ENCODE assay signal across 12 cellular contexts in genomic region chr13:112710855-112711527, GRCh38. TPM values are rescaled to one million over a fixed set of nuclear protein-coding genes. Genes with fewer than 3 reads are reported as not detected.
DNase-seq lines count a peak whose midpoint lies in the region; ATAC-seq, FAIRE-seq and TF ChIP-seq lines count a peak whose summit lies in the region.
"Had no signal": no experiment of that assay in that cellular context is flagged by ENCODE, and none has a peak within 500 bp of the region (broad histone marks: within the 10 kb centered on the region; RNA-seq: fewer than 3 reads in every experiment).

No MANE protein-coding gene starts in this region.

- no peak for FAIRE-seq in K562 (lab: Jason Lieb, UNC)
- FAIRE-seq: GM18507, TTC549 had no signal

- H3K79me2 ChIP-seq in K562 (ENCODE audit: control insufficient read depth, insufficient read depth, low read length) = peaks cover 71% of the 10 kb centered on the region

- H3K9ac ChIP-seq in BLaER1 treated with 17β-estradiol and CSF1 and Interleukin-3, amounts not matched to agents 10 nM and 100 nM = peak overlapping the region in 10 of 11 experiments; percentile 18 to 74 (median 56); a peak in 18 of 22 replicates
- H3K9ac ChIP-seq in K562 (ENCODE audit: insufficient read depth in 1 of 2, low read depth in 2 of 2, low read length in 2 of 2) = peak overlapping the region in 1 of 2 experiments; percentile 41; a peak in 1 of 4 replicates

- in situ Hi-C loops in K562 (cut with MboI) = no loop called here

- no peak for TF ChIP-seq CTCF in K562 (IDR thresholded peaks at IDR 0.05 in 2 of 3, conservative IDR thresholded peaks at IDR 0.05 in 1 of 3; ENCODE audit: insufficient read depth in 2 of 3, low read depth in 1 of 3, low read length in 3 of 3)
- no peak for TF ChIP-seq CTCF in retinal pigment epithelial cell (conservative IDR thresholded peaks at IDR 0.05; ENCODE audit: low read depth, low read length)

- no peak for TF ChIP-seq POLR2A in K562 (conservative IDR thresholded peaks at IDR 0.05)

- peak overlapping the region in 2 of 10 experiments; percentile 13 to 26; a peak in 2 of 20 replicates for H3K4me3 ChIP-seq in BLaER1 treated with 17β-estradiol and CSF1 and Interleukin-3, amounts not matched to agents 10 nM and 100 nM
- H3K4me3 ChIP-seq in K562 = peak overlapping the region; percentile 27; the same call in 1 of the 2 replicates
- H3K4me3 ChIP-seq in right cardiac atrium (ENCODE audit: low read length) = no peak overlapping the region
- peak overlapping the region; percentile 29 for H3K4me3 ChIP-seq in retinal pigment epithelial cell (ENCODE audit: low read length)

- no peak for TF ChIP-seq RAD21 in K562 (CRISPR knock-in tag; conservative IDR thresholded peaks at IDR 0.05 in 1 of 2, IDR thresholded peaks at IDR 0.05 in 1 of 2)

- no peaks in the 10 kb centered on the region for H3K27me3 ChIP-seq in BLaER1 treated with 17β-estradiol and CSF1 and Interleukin-3, amounts not matched to agents 10 nM and 100 nM
- H3K27me3 ChIP-seq in K562 (ENCODE audit: control insufficient read depth in 2 of 2, insufficient read depth in 2 of 2, low read length in 2 of 2) (no peaks in the 10 kb centered on the region), right cardiac atrium (ENCODE audit: control insufficient read depth, insufficient read depth) (no peaks in the 10 kb centered on the region)

- no peak for TF ChIP-seq EP300 in K562 (IDR thresholded peaks at IDR 0.05; ENCODE audit: low read length)

- peaks cover 0 to 5% (median 0%) of the 10 kb centered on the region in 11 experiments; a peak in 2 of 22 replicates for H3K9me3 ChIP-seq in BLaER1 treated with 17β-estradiol and CSF1 and Interleukin-3, amounts not matched to agents 10 nM and 100 nM (replicated peaks in 1 of 11)
- H3K9me3 ChIP-seq in K562 (replicated peaks; ENCODE audit: control insufficient read depth, insufficient read depth, low read depth, low read length) (no peaks in the 10 kb centered on the region), right cardiac atrium (ENCODE audit: control insufficient read depth, low read length) (no peaks in the 10 kb centered on the region)

- no TSS peak for BruUV-seq in K562 (replicated peaks; lab: Mats Ljungman, UMichigan)

- ATAC-seq in K562 (no peak), right cardiac atrium (no peak), GM19328 (IDR thresholded peaks at IDR 0.05; ENCODE audit: unreplicated experiment) (no peak)

- H3K27ac ChIP-seq in BLaER1 treated with 17β-estradiol and CSF1 and Interleukin-3, amounts not matched to agents 10 nM and 100 nM = peak overlapping the region in 10 of 11 experiments; percentile 11 to 83 (median 72); a peak in 19 of 22 replicates
- H3K27ac ChIP-seq in K562 (ENCODE audit: extremely low read depth, low read depth, low read length) (peak overlapping the region; percentile 77), right cardiac atrium (ENCODE audit: low read length) (peak overlapping the region; percentile 96)

- no peak overlapping the region for H2AFZ ChIP-seq in K562 (ENCODE audit: low read depth, low read length)

- H3K36me3 ChIP-seq in BLaER1 treated with 17β-estradiol and CSF1 and Interleukin-3, amounts not matched to agents 10 nM and 100 nM = peaks cover 4 to 23% (median 12%) of the 10 kb centered on the region in 11 experiments; a peak in 17 of 22 replicates
- no peaks in the 10 kb centered on the region; the same call in 2 of the 3 replicates for H3K36me3 ChIP-seq in K562 (ENCODE audit: control insufficient read depth, insufficient read depth, low read length)

- CTCF ChIA-PET in K562 (lab: Yijun Ruan, JAX; ENCODE audit: low intra/inter-chr PET ratio) = no interaction called here

- peaks cover 42 to 49% (median 47%) of the 10 kb centered on the region in 10 experiments for H3K4me1 ChIP-seq in BLaER1 treated with 17β-estradiol and CSF1 and Interleukin-3, amounts not matched to agents 10 nM and 100 nM
- H3K4me1 ChIP-seq in K562 (replicated peaks in 1 of 2; ENCODE audit: control insufficient read depth in 2 of 2, insufficient read depth in 2 of 2, low read length in 2 of 2) = peaks cover 44 to 52% of the 10 kb centered on the region in 2 experiments
- H3K4me1 ChIP-seq in right cardiac atrium (ENCODE audit: control insufficient read depth, insufficient read depth, low read length) = peaks cover 10% of the 10 kb centered on the region

- POLR2A ChIA-PET in K562 (lab: Yijun Ruan, JAX) = interaction anchor here (0.7 to 1.3 kb wide), 3 partner anchors 11 to 29 kb away, joined by 3 to 4 read pairs (median 3); no protein-coding TSS in a partner anchor

- no peak for DNase-seq in K562 (ENCODE audit: extremely low read depth in 1 of 4, low spot score in 3 of 4)
- peak; percentile 63 to 83 (median 73) for DNase-seq in right cardiac atrium
- DNase-seq in retinal pigment epithelial cell (ENCODE audit: low read depth) = no peak
- DNase-seq in NCI-H446 (lab: John Stamatoyannopoulos, UW) = no peak
- DNase-seq in stimulated activated CD8-positive, alpha-beta memory T cell treated with anti-CD3 and anti-CD28 coated beads, Interleukin-4, amount 100 ng/mL, for 48 hours = no peak
- DNase-seq in AG20443 (ENCODE audit: low spot score) = no peak
- DNase-seq: activated naive CD4-positive, alpha-beta T cell treated with anti-CD3 and anti-CD28 coated beads for 36 hours; NCI-H748 treated with DMSO at 0.1 percent for 48 hours had no signal

- peaks cover 11% of the 10 kb centered on the region for H3K9me1 ChIP-seq in K562 (ENCODE audit: control insufficient read depth, insufficient read depth, low read length)

- H3K4me2 ChIP-seq in BLaER1 treated with 17β-estradiol and CSF1 and Interleukin-3, amounts not matched to agents 10 nM and 100 nM = peak overlapping the region; percentile 72 to 95 (median 89)
- peak overlapping the region; percentile 77 for H3K4me2 ChIP-seq in K562 (ENCODE audit: insufficient read depth, low read length)

- WGBS in K562 (ENCODE audit: insufficient coverage, low coverage, missing lambda C conversion rate) = 68% methylated on average over 21 of the region's 22 CpGs
- 51% methylated on average over 22 of the region's 22 CpGs for WGBS in right cardiac atrium

- peaks cover 45 to 100% (median 89%) of the 10 kb centered on the region in 11 experiments for H4K20me1 ChIP-seq in BLaER1 treated with 17β-estradiol and CSF1 and Interleukin-3, amounts not matched to agents 10 nM and 100 nM
- peaks cover 14% of the 10 kb centered on the region for H4K20me1 ChIP-seq in K562 (replicated peaks; ENCODE audit: control insufficient read depth, insufficient read depth, low read length)

- intact Hi-C loops in K562 (cut with micrococcal nuclease) = no loop called here
- intact Hi-C loops in right cardiac atrium (cut with DNase I) = no loop called here

TF ChIP-seq in K562, 482 proteins besides CTCF, POLR2A, EP300 and RAD21:
- TF ChIP-seq FOXK2 (conservative IDR thresholded peaks at IDR 0.05 in 1 of 2, IDR thresholded peaks at IDR 0.05 in 1 of 2; ENCODE audit: low read depth in 2 of 2) = peak in 1 of 2 experiments; percentile 24; a peak in 1 of 4 replicates
- TF ChIP-seq ESRRB (CRISPR knock-in tag; IDR thresholded peaks at IDR 0.05; ENCODE audit: borderline replicate concordance) = no peak
- TF ChIP-seq HDAC3 (IDR thresholded peaks at IDR 0.05; ENCODE audit: borderline replicate concordance, partially characterized antibody) = no peak
TF ChIP-seq in K562: peak in this region for 1.

RNA-seq across cellular contexts. Expression of gene ATP11A, which starts 21.2 kb away (rescaled TPM):
- 106 and 127 TPM in 2 replicates for total RNA-seq in K562 (2011; cell fraction: chromatin; rRNA removed; ENCODE audit: low replicate concordance)
- 46.5 and 55.5 TPM in 2 replicates for total RNA-seq in K562 (2011; cell fraction: nucleolus; rRNA removed)
- 73.7 and 99.4 TPM in 2 replicates for total RNA-seq in K562 (2011; cell fraction: nucleoplasm; rRNA removed)
- total RNA-seq in K562 (2014; rRNA removed) (4.2 and 5.4 TPM in 2 replicates), K562 (2014; rRNA removed; fragmentation: Illumina TruSeq; extraction: Trizol) (4.8 and 5.5 TPM in 2 replicates), K562 (2015; rRNA removed; fragmentation: Illumina TruSeq; extraction: Trizol) (3.4 TPM in 2 replicates), K562 (2021) (28.6 and 34.2 TPM in 2 replicates), right cardiac atrium (100 to 1,000 TPM in 1 of 4 donors, 10 to 100 TPM in 3; 53.7 to 100 (median 87.8) TPM)
- polyA plus RNA-seq in K562 (2011; rRNA removed) (2.9 and 4.3 TPM in 2 replicates), K562 (2014; fragmentation: Illumina TruSeq; extraction: Trizol) (9.0 and 11.1 TPM in 2 replicates), K562 (2014; fragmentation: Nextera tagmentation; extraction: Ambion mirVana) (under 1 TPM; 0.38 to 0.55 TPM), K562 (2014; rRNA removed) (8.4 and 8.6 TPM in 2 replicates), right cardiac atrium (19.5 TPM)
- polyA plus RNA-seq in K562 (2011; cell fraction: cytosol; rRNA removed) = 3.6 and 3.8 TPM in 2 replicates
- 41.4 and 54.7 TPM in 2 replicates for polyA plus RNA-seq in K562 (2011; cell fraction: nucleus; rRNA removed)
- polyA plus RNA-seq in K562 (2012) = 9.8 and 16.5 TPM in 2 replicates
- polyA minus RNA-seq in K562 (2011; rRNA and poly(A)+ RNA removed) = 8.1 and 10.1 TPM in 2 replicates
- polyA minus RNA-seq in K562 (2011; cell fraction: cytosol; rRNA and poly(A)+ RNA removed) = 9.3 and 15.4 TPM in 2 replicates
- polyA minus RNA-seq in K562 (2011; cell fraction: nucleus; rRNA and poly(A)+ RNA removed) = 19.8 and 28.4 TPM in 2 replicates

Comparison
In these comparisons a context has a peak if more than half of its experiments do, and no peak if none do; other contexts are left out.
1. DNase-seq: peak in right cardiac atrium (3 of 3); none in K562 (0 of 4), retinal pigment epithelial cell (single experiment), NCI-H446 (0 of 2), stimulated activated CD8-positive, alpha-beta memory T cell treated with anti-CD3 and anti-CD28 coated beads, Interleukin-4, amount 100 ng/mL, for 48 hours (single experiment) and AG20443 (single experiment).
2. Peak in every context shown above with its lines, with median percentiles within 50 percentile points of each other: H3K27ac ChIP-seq.